ENCODE assay signal across 1 cellular context in the genomic region with DNA sequence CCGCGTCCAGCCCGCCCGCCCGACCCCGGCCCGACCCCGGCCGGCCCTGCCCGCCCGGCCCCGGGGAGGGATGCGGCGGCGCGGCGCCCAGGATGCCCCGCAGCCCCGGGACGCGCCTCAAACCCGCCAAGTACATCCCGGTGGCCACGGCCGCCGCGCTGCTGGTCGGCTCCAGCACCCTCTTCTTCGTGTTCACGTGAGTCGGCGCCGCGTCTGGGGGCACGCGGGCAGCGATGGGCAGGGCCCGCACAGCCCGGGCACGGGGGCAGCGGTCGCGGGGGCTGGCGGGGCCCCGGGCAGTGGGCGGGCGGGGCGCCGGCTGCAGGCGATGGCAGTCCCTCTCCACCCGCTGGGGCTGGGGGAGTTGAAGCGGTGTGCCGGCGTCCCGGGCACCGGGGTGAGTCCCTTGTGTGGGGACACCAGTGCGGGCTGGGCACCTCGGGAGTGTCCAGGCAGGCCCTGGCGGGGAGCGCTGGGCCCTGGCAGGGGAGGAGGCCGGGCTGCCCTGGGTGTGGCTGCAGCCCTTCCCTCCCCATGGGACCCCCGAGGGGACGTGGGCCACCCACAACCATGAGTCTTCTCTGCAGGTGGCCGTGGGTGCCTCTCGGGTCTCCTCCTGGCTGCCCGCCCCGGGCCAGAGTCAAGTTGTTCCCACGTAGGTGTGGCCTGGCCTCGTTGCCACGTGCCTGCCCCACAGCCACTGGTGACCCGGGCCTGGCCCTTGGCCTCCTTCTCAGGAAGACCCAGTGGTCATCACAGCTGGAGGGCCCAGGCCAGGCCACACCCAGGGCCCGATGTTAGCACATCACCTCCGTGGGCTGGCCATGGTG.
TF ChIP-seq lines count a peak whose summit lies in the region.

No MANE protein-coding gene starts in this region.

TF ChIP-seq in HepG2, 621 proteins besides CTCF, POLR2A, EP300 and RAD21 (continues in another document):
- TF ChIP-seq, protein P1, sequence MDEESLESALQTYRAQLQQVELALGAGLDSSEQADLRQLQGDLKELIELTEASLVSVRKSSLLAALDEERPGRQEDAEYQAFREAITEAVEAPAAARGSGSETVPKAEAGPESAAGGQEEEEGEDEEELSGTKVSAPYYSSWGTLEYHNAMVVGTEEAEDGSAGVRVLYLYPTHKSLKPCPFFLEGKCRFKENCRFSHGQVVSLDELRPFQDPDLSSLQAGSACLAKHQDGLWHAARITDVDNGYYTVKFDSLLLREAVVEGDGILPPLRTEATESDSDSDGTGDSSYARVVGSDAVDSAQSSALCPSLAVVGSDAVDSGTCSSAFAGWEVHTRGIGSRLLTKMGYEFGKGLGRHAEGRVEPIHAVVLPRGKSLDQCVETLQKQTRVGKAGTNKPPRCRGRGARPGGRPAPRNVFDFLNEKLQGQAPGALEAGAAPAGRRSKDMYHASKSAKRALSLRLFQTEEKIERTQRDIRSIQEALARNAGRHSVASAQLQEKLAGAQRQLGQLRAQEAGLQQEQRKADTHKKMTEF (CRISPR knock-in tag; IDR thresholded peaks at IDR 0.05), result peak; percentile 24; the same call in 1 of the 2 replicates
- TF ChIP-seq ZSCAN21 (CRISPR knock-in tag; IDR thresholded peaks at IDR 0.05; ENCODE audit: borderline replicate concordance), result peak; percentile 43; the same call in 1 of the 2 replicates
- TF ChIP-seq HIVEP1 (CRISPR knock-in tag; IDR thresholded peaks at IDR 0.05), result peak; percentile 40; the same call in 1 of the 2 replicates
- peak; percentile 39; the same call in 1 of the 2 replicates for TF ChIP-seq ZNF788 (CRISPR knock-in tag; IDR thresholded peaks at IDR 0.05; ENCODE audit: borderline replicate concordance)
- TF ChIP-seq, protein P2, sequence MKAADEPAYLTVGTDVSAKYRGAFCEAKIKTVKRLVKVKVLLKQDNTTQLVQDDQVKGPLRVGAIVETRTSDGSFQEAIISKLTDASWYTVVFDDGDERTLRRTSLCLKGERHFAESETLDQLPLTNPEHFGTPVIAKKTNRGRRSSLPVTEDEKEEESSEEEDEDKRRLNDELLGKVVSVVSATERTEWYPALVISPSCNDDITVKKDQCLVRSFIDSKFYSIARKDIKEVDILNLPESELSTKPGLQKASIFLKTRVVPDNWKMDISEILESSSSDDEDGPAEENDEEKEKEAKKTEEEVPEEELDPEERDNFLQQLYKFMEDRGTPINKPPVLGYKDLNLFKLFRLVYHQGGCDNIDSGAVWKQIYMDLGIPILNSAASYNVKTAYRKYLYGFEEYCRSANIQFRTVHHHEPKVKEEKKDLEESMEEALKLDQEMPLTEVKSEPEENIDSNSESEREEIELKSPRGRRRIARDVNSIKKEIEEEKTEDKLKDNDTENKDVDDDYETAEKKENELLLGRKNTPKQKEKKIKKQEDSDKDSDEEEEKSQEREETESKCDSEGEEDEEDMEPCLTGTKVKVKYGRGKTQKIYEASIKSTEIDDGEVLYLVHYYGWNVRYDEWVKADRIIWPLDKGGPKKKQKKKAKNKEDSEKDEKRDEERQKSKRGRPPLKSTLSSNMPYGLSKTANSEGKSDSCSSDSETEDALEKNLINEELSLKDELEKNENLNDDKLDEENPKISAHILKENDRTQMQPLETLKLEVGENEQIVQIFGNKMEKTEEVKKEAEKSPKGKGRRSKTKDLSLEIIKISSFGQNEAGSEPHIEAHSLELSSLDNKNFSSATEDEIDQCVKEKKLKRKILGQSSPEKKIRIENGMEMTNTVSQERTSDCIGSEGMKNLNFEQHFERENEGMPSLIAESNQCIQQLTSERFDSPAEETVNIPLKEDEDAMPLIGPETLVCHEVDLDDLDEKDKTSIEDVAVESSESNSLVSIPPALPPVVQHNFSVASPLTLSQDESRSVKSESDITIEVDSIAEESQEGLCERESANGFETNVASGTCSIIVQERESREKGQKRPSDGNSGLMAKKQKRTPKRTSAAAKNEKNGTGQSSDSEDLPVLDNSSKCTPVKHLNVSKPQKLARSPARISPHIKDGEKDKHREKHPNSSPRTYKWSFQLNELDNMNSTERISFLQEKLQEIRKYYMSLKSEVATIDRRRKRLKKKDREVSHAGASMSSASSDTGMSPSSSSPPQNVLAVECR (CRISPR knock-in tag; IDR thresholded peaks at IDR 0.05; ENCODE audit: borderline replicate concordance), result peak; percentile 36; the same call in 1 of the 2 replicates
- TF ChIP-seq HES4 (CRISPR knock-in tag; IDR thresholded peaks at IDR 0.05; ENCODE audit: borderline replicate concordance), result 0 out of 2 replicates have a peak, but pooled peaks have one; percentile 67
- 0 out of 2 replicates have a peak, but pooled peaks have one; percentile 50 for TF ChIP-seq SIN3A (IDR thresholded peaks at IDR 0.05; ENCODE audit: borderline replicate concordance, low read depth, low read length)
- TF ChIP-seq, protein P3, sequence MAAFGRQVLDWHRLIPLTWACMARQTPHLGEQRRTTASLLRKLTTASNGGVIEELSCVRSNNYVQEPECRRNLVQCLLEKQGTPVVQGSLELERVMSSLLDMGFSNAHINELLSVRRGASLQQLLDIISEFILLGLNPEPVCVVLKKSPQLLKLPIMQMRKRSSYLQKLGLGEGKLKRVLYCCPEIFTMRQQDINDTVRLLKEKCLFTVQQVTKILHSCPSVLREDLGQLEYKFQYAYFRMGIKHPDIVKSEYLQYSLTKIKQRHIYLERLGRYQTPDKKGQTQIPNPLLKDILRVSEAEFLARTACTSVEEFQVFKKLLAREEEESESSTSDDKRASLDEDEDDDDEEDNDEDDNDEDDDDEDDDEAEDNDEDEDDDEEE (CRISPR knock-in tag; IDR thresholded peaks at IDR 0.05), result 0 out of 2 replicates have a peak, but pooled peaks have one; percentile 39
- TF ChIP-seq, protein P4, sequence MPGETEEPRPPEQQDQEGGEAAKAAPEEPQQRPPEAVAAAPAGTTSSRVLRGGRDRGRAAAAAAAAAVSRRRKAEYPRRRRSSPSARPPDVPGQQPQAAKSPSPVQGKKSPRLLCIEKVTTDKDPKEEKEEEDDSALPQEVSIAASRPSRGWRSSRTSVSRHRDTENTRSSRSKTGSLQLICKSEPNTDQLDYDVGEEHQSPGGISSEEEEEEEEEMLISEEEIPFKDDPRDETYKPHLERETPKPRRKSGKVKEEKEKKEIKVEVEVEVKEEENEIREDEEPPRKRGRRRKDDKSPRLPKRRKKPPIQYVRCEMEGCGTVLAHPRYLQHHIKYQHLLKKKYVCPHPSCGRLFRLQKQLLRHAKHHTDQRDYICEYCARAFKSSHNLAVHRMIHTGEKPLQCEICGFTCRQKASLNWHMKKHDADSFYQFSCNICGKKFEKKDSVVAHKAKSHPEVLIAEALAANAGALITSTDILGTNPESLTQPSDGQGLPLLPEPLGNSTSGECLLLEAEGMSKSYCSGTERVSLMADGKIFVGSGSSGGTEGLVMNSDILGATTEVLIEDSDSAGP (CRISPR knock-in tag; IDR thresholded peaks at IDR 0.05; ENCODE audit: borderline replicate concordance), result peak; percentile 54; the same call in 1 of the 2 replicates
- peak; percentile 31; the same call in 1 of the 2 replicates for TF ChIP-seq DMAP1 (CRISPR knock-in tag; IDR thresholded peaks at IDR 0.05)
- peak; percentile 49; the same call in 1 of the 2 replicates for TF ChIP-seq KDM5B (CRISPR knock-in tag; IDR thresholded peaks at IDR 0.05; ENCODE audit: borderline replicate concordance)
- TF ChIP-seq, protein P5, sequence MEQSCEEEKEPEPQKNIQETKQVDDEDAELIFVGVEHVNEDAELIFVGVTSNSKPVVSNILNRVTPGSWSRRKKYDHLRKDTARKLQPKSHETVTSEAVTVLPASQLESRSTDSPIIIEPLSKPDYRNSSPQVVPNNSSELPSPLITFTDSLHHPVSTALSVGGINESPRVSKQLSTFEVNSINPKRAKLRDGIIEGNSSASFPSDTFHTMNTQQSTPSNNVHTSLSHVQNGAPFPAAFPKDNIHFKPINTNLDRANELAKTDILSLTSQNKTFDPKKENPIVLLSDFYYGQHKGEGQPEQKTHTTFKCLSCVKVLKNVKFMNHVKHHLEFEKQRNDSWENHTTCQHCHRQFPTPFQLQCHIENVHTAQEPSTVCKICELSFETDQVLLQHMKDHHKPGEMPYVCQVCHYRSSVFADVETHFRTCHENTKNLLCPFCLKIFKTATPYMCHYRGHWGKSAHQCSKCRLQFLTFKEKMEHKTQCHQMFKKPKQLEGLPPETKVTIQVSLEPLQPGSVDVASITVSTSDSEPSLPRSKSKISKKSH (CRISPR knock-in tag; IDR thresholded peaks at IDR 0.05; ENCODE audit: borderline replicate concordance), result 0 out of 2 replicates have a peak, but pooled peaks have one; percentile 14
- TF ChIP-seq, protein P6, sequence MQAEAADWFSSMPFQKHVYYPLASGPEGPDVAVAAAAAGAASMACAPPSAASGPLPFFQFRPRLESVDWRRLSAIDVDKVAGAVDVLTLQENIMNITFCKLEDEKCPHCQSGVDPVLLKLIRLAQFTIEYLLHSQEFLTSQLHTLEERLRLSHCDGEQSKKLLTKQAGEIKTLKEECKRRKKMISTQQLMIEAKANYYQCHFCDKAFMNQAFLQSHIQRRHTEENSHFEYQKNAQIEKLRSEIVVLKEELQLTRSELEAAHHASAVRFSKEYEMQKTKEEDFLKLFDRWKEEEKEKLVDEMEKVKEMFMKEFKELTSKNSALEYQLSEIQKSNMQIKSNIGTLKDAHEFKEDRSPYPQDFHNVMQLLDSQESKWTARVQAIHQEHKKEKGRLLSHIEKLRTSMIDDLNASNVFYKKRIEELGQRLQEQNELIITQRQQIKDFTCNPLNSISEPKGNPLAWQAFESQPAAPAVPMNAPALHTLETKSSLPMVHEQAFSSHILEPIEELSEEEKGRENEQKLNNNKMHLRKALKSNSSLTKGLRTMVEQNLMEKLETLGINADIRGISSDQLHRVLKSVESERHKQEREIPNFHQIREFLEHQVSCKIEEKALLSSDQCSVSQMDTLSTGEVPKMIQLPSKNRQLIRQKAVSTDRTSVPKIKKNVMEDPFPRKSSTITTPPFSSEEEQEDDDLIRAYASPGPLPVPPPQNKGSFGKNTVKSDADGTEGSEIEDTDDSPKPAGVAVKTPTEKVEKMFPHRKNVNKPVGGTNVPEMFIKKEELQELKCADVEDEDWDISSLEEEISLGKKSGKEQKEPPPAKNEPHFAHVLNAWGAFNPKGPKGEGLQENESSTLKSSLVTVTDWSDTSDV (CRISPR knock-in tag; IDR thresholded peaks at IDR 0.05), result peak; percentile 47; the same call in 1 of the 2 replicates
- TF ChIP-seq, protein P7, sequence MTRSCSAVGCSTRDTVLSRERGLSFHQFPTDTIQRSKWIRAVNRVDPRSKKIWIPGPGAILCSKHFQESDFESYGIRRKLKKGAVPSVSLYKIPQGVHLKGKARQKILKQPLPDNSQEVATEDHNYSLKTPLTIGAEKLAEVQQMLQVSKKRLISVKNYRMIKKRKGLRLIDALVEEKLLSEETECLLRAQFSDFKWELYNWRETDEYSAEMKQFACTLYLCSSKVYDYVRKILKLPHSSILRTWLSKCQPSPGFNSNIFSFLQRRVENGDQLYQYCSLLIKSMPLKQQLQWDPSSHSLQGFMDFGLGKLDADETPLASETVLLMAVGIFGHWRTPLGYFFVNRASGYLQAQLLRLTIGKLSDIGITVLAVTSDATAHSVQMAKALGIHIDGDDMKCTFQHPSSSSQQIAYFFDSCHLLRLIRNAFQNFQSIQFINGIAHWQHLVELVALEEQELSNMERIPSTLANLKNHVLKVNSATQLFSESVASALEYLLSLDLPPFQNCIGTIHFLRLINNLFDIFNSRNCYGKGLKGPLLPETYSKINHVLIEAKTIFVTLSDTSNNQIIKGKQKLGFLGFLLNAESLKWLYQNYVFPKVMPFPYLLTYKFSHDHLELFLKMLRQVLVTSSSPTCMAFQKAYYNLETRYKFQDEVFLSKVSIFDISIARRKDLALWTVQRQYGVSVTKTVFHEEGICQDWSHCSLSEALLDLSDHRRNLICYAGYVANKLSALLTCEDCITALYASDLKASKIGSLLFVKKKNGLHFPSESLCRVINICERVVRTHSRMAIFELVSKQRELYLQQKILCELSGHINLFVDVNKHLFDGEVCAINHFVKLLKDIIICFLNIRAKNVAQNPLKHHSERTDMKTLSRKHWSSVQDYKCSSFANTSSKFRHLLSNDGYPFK (CRISPR knock-in tag; IDR thresholded peaks at IDR 0.05; ENCODE audit: borderline replicate concordance), result 0 out of 2 replicates have a peak, but pooled peaks have one; percentile 24
- peak; percentile 32 for TF ChIP-seq ZFX (CRISPR knock-in tag; IDR thresholded peaks at IDR 0.05; ENCODE audit: low read depth)
- TF ChIP-seq SAP130 (CRISPR knock-in tag; IDR thresholded peaks at IDR 0.05; ENCODE audit: low read depth), result 0 out of 2 replicates have a peak, but pooled peaks have one; percentile 9
- TF ChIP-seq ZBTB7A (CRISPR knock-in tag; IDR thresholded peaks at IDR 0.05), result peak; percentile 40; the same call in 1 of the 2 replicates
- TF ChIP-seq DNMT1 (CRISPR knock-in tag; IDR thresholded peaks at IDR 0.05), result 0 out of 2 replicates have a peak, but pooled peaks have one; percentile 55
- TF ChIP-seq ZSCAN30 (CRISPR knock-in tag; IDR thresholded peaks at IDR 0.05), result no peak
- peak; percentile 61 for TF ChIP-seq ZFY (CRISPR knock-in tag; IDR thresholded peaks at IDR 0.05)
- TF ChIP-seq, protein P8, sequence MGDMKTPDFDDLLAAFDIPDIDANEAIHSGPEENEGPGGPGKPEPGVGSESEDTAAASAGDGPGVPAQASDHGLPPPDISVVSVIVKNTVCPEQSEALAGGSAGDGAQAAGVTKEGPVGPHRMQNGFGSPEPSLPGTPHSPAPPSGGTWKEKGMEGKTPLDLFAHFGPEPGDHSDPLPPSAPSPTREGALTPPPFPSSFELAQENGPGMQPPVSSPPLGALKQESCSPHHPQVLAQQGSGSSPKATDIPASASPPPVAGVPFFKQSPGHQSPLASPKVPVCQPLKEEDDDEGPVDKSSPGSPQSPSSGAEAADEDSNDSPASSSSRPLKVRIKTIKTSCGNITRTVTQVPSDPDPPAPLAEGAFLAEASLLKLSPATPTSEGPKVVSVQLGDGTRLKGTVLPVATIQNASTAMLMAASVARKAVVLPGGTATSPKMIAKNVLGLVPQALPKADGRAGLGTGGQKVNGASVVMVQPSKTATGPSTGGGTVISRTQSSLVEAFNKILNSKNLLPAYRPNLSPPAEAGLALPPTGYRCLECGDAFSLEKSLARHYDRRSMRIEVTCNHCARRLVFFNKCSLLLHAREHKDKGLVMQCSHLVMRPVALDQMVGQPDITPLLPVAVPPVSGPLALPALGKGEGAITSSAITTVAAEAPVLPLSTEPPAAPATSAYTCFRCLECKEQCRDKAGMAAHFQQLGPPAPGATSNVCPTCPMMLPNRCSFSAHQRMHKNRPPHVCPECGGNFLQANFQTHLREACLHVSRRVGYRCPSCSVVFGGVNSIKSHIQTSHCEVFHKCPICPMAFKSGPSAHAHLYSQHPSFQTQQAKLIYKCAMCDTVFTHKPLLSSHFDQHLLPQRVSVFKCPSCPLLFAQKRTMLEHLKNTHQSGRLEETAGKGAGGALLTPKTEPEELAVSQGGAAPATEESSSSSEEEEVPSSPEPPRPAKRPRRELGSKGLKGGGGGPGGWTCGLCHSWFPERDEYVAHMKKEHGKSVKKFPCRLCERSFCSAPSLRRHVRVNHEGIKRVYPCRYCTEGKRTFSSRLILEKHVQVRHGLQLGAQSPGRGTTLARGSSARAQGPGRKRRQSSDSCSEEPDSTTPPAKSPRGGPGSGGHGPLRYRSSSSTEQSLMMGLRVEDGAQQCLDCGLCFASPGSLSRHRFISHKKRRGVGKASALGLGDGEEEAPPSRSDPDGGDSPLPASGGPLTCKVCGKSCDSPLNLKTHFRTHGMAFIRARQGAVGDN (CRISPR knock-in tag; IDR thresholded peaks at IDR 0.05), result peak; percentile 89
